Comparison of ENCODE assay signal across 10 cellular contexts in the genomic region with DNA sequence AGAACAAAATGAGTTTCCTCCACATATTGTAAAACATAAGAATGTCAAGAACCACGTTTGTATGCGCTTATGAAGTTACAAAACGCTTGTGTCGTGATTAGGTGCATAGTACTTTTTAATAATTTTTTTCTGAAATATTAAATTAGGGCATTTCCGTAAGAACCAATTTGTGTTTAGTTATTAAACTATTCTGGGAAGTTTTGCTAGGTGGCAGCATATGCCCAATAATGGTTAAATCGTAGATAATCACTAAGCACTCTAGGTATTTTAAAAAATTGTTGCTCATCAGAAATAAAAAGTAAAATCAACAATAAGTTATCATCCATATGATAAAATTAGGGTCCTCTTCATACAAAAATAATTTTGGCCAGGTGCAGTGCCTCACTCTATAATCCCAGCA. TPM values are rescaled to one million over a fixed set of nuclear protein-coding genes. Genes with fewer than 3 reads are reported as not detected.
DNase-seq lines count a peak whose midpoint lies in the region; ATAC-seq and TF ChIP-seq lines count a peak whose summit lies in the region.
"Had no signal": no experiment of that assay in that cellular context is flagged by ENCODE, and none has a peak within 500 bp of the region (broad histone marks: within the 10 kb centered on the region; RNA-seq: fewer than 3 reads in every experiment).

No MANE protein-coding gene starts in this region.

- intact Hi-C loops in mammary epithelial cell (cut with micrococcal nuclease), result loop anchor here (1.0 to 10.0 kb wide), 3 partner anchors 134 to 448 kb away; no protein-coding TSS in a partner anchor

- CTCF ChIA-PET in mammary epithelial cell (lab: Charles Lee; ENCODE audit: low non-redundant PET), result interaction anchor here (0.6 to 0.7 kb wide), 5 partner anchors 121 to 661 kb away, joined by 3 to 4 read pairs (median 4); no protein-coding TSS in a partner anchor

- H4K20me1 ChIP-seq in mammary epithelial cell (ENCODE audit: insufficient read depth, low read length), result peaks cover 2% of the 10 kb centered on the region

- H2AFZ ChIP-seq in mammary epithelial cell (ENCODE audit: low read depth, low read length), result no peak overlapping the region

- H3K9me3 ChIP-seq in mammary epithelial cell (replicated peaks; ENCODE audit: insufficient read depth, low read length) (no peaks in the 10 kb centered on the region), lung (ENCODE audit: control insufficient read depth in 2 of 2, insufficient read depth in 1 of 2, low read length in 1 of 2) (no peaks in the 10 kb centered on the region)

- H3K36me3 ChIP-seq in mammary epithelial cell (ENCODE audit: insufficient read depth, low read length), result peaks cover 2% of the 10 kb centered on the region
- H3K36me3 ChIP-seq in lung (ENCODE audit: control insufficient read depth in 2 of 2, insufficient read depth in 2 of 2, low read length in 2 of 2), result no peaks in the 10 kb centered on the region

- H3K4me2 ChIP-seq in mammary epithelial cell (ENCODE audit: insufficient read depth, low read depth, low read length), result no peak overlapping the region

- no TSS peak for BruUV-seq in mammary epithelial cell (replicated peaks; lab: Mats Ljungman, UMichigan)

- H3K9ac ChIP-seq in mammary epithelial cell (ENCODE audit: insufficient read depth, low read length), result no peak overlapping the region

- WGBS in mammary epithelial cell (ENCODE audit: low coverage, missing lambda C conversion rate), result 59% methylated on average over 6 of the region's 6 CpGs
- WGBS in lung, 2 donors, result 74 to 80% methylated on average over 6 of the region's 6 CpGs

- no peak overlapping the region for H3K4me3 ChIP-seq in mammary epithelial cell (replicated peaks in 1 of 3; ENCODE audit: insufficient read depth in 1 of 3, low read depth in 2 of 3, low read length in 3 of 3)
- no peak overlapping the region for H3K4me3 ChIP-seq in lung

- no peaks in the 10 kb centered on the region for H3K27me3 ChIP-seq in mammary epithelial cell (ENCODE audit: insufficient read depth, low read length)
- H3K27me3 ChIP-seq in lung (ENCODE audit: control insufficient read depth, insufficient read depth), result no peaks in the 10 kb centered on the region

- peak overlapping the region; percentile 11 for H3K27ac ChIP-seq in mammary epithelial cell (ENCODE audit: insufficient read depth, low read depth, low read length)
- H3K27ac ChIP-seq in lung (ENCODE audit: low read depth in 1 of 2, low read length in 1 of 2), result no peak overlapping the region

- H3K79me2 ChIP-seq in mammary epithelial cell (ENCODE audit: insufficient read depth, low read length), result peaks cover 96% of the 10 kb centered on the region

- in situ Hi-C loops in mammary epithelial cell (cut with MboI; ENCODE audit: low sequenced_read_pairs in 2 of 2), result loop anchor here (10.0 to 25.0 kb wide), 2 partner anchors 120 to 188 kb away; a partner anchor contains a TSS

- ATAC-seq in lung (ENCODE audit: insufficient read depth, low FRiP score) (no peak), HG02798 (IDR thresholded peaks at IDR 0.05; ENCODE audit: poor library complexity, unreplicated experiment) (no peak), HG03571 (IDR thresholded peaks at IDR 0.05; ENCODE audit: unreplicated experiment) (no peak)

- H3K4me1 ChIP-seq in mammary epithelial cell (ENCODE audit: insufficient read depth, low read length) (peaks cover 39% of the 10 kb centered on the region), lung (ENCODE audit: control insufficient read depth in 2 of 2, insufficient read depth in 2 of 2, low read length in 2 of 2) (peaks cover 0 to 23% of the 10 kb centered on the region in 2 donors)

- peak; percentile 32 to 42 for TF ChIP-seq CTCF in mammary epithelial cell (conservative IDR thresholded peaks at IDR 0.05 in 1 of 2, IDR thresholded peaks at IDR 0.05 in 1 of 2; ENCODE audit: extremely low read depth in 1 of 2, insufficient read depth in 1 of 2, low read depth in 1 of 2, low read length in 2 of 2)
- peak; percentile 4 for TF ChIP-seq CTCF in lung (IDR thresholded peaks at IDR 0.05; ENCODE audit: control extremely low read depth, extremely low read depth)

- DNase-seq in AG20443 (ENCODE audit: low spot score) (peak; percentile 25), LHCN-M2 (ENCODE audit: low read depth) (peak; percentile 42), mammary epithelial cell (no peak), lung (ENCODE audit: low spot score) (no peak), NCI-H2107 treated with DMSO at 0.1 percent for 48 hours (lab: John Stamatoyannopoulos, UW; ENCODE audit: unreplicated experiment) (no peak), activated gamma-delta T cell (lab: John Stamatoyannopoulos, UW) (no peak)
- DNase-seq: effector CD4-positive, alpha-beta T cell; NCI-H187 had no signal

- dilution Hi-C loops in mammary epithelial cell (cut with HindIII; ENCODE audit: low sequenced_read_pairs), result no loop called here

RNA-seq across cellular contexts. Expression of a gene that starts 5.4 kb away (rescaled TPM):
- total RNA-seq in LHCN-M2 (2014; rRNA removed) (17.6 and 19.0 TPM in 2 replicates), mammary epithelial cell (10 to 100 TPM; 16.0 to 18.2 TPM), lung (10 to 100 TPM; 10.8 to 24.1 TPM)
- polyA plus RNA-seq in LHCN-M2 (2012), result 2.8 TPM
- polyA plus RNA-seq in mammary epithelial cell (4.8 TPM), lung (1 to 10 TPM; 2.4 to 6.5 TPM)
- 2.7 TPM for polyA minus RNA-seq in mammary epithelial cell

Comparison
In these comparisons a context has a peak if more than half of its experiments do, and no peak if none do; other contexts are left out.
1. DNase-seq: peak in AG20443 (single experiment) and LHCN-M2 (single experiment); none in mammary epithelial cell (single experiment), lung (single experiment), NCI-H2107 treated with DMSO at 0.1 percent for 48 hours (single experiment) and activated gamma-delta T cell (single experiment).